Comparison of ENCODE assay signal across 11 cellular contexts in the genomic region with DNA sequence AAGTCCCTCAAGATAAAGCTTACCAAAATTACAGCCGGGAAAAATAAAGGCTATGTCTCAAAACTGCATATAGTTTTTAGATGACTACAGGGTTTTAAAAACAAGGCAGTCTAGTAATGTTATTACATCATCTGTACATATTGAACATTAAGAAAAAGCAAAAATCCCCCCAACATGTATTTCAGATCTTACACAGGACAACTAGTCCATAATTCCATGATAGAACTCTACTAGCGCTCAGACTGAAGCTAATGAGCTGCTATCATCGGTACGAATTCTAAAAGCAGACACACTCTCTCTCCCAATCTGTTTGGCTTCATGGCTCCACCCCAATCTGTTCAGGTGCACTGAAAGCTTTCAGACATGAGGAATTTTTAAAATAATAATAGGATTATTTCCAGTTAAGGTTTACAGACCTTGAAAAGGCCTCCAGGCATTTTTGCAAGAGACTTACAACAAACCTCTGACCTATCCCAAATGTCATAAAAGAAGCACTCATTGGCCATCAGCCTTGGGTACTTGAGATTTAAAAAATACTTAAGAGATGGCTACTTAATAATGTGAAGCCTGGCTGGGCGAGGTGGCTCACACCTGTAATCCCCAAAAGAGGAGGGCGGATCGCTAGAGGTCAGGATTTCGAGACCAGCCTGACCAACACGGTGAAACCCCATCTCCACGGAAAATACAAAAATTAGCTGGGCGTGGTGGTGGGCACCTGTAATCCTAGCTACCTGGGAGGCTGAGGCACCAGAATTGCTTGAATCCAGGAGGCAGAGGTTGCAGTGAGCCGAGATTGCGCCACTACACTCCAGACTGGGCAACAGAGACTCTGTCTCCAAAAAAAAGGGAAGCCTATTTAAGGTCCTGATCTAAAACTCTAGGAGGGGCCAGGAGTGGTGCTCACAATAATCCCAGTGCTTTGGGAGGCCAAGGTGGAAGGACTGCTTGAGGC. TPM values are rescaled to one million over a fixed set of nuclear protein-coding genes. Genes with fewer than 3 reads are reported as not detected.
DNase-seq lines count a peak whose midpoint lies in the region; ATAC-seq and TF ChIP-seq lines count a peak whose summit lies in the region.
"Had no signal": no experiment of that assay in that cellular context is flagged by ENCODE, and none has a peak within 500 bp of the region (broad histone marks: within the 10 kb centered on the region; RNA-seq: fewer than 3 reads in every experiment).

No MANE protein-coding gene starts in this region.

- H3K9ac ChIP-seq in BLaER1 = peak overlapping the region; percentile 90; the same call in 1 of the 2 replicates

- H3K4me1 Mint-ChIP-seq in IgD-negative memory B cell (peaks cover 25 to 30% (median 29%) of the 10 kb centered on the region in 3 donors), mesothelial cell of epicardium (peaks cover 19% of the 10 kb centered on the region)

- no peaks in the 10 kb centered on the region for H3K9me3 ChIP-seq in BLaER1
- H3K9me3 ChIP-seq in breast epithelium = no peaks in the 10 kb centered on the region
- no peaks in the 10 kb centered on the region for H3K9me3 ChIP-seq in WERI-Rb-1 (ENCODE audit: severe bottlenecking)

- H3K9me3 Mint-ChIP-seq in IgD-negative memory B cell (no peaks in the 10 kb centered on the region), mesothelial cell of epicardium (no peaks in the 10 kb centered on the region)

- H3K27me3 Mint-ChIP-seq in IgD-negative memory B cell (no peaks in the 10 kb centered on the region), mesothelial cell of epicardium (ENCODE audit: low read depth) (peaks cover 2% of the 10 kb centered on the region)

- H3K4me2 ChIP-seq in BLaER1 = peak overlapping the region; percentile 96

- no peak for TF ChIP-seq POLR2A in breast epithelium (IDR thresholded peaks at IDR 0.05)

- H4K20me1 ChIP-seq in BLaER1 = peaks cover 58% of the 10 kb centered on the region

- no peak for ATAC-seq in HG02970 (IDR thresholded peaks at IDR 0.05; ENCODE audit: low FRiP score, unreplicated experiment)
- ATAC-seq: activated CD4-positive, CD25-positive, alpha-beta regulatory T cell treated with anti-CD3 and anti-CD28 coated beads, Interleukin-2, amount 50 U/mL, for 24 hours had no signal

- H3K4me3 Mint-ChIP-seq in IgD-negative memory B cell (peak overlapping the region; percentile 21 to 77 (median 54)), mesothelial cell of epicardium (peak overlapping the region; percentile 16)

- H3K27ac Mint-ChIP-seq in IgD-negative memory B cell = peak overlapping the region in 1 of 3 donors; percentile 96
- H3K27ac Mint-ChIP-seq in mesothelial cell of epicardium = peak overlapping the region; percentile 12

- H3K36me3 ChIP-seq in BLaER1 = peaks cover 33% of the 10 kb centered on the region
- no peaks in the 10 kb centered on the region for H3K36me3 ChIP-seq in breast epithelium
- no peaks in the 10 kb centered on the region for H3K36me3 ChIP-seq in WERI-Rb-1

- H3K27me3 ChIP-seq in BLaER1 (no peaks in the 10 kb centered on the region), breast epithelium (no peaks in the 10 kb centered on the region), WERI-Rb-1 (ENCODE audit: insufficient read depth, low read depth, severe bottlenecking) (no peaks in the 10 kb centered on the region)

- H3K27ac ChIP-seq in BLaER1 (peak overlapping the region; percentile 90), breast epithelium (peak overlapping the region; percentile 63 to 98), WERI-Rb-1 (no peak overlapping the region)

- TF ChIP-seq CTCF in breast epithelium (IDR thresholded peaks at IDR 0.05) (no peak), mesothelial cell of epicardium (IDR thresholded peaks at IDR 0.05; ENCODE audit: unreplicated experiment) (no peak), WERI-Rb-1 (IDR thresholded peaks at IDR 0.05; ENCODE audit: low read depth, low read length) (no peak)

- H3K36me3 Mint-ChIP-seq in IgD-negative memory B cell (no peaks in the 10 kb centered on the region), mesothelial cell of epicardium (no peaks in the 10 kb centered on the region)

- H3K4me3 ChIP-seq in BLaER1 (peak overlapping the region; percentile 91), breast epithelium (peak overlapping the region in 2 of 3 donors; percentile 91 to 99), WERI-Rb-1 (ENCODE audit: low read depth, low read length) (no peak overlapping the region)

- no peak for DNase-seq in breast epithelium (ENCODE audit: low spot score in 2 of 2)
- DNase-seq in mesothelial cell of epicardium (ENCODE audit: low spot score in 2 of 2, unreplicated experiment in 2 of 2) = no peak
- DNase-seq in NCI-H446 (lab: John Stamatoyannopoulos, UW) = no peak
- DNase-seq in WERI-Rb-1 = no peak
- DNase-seq in HK-2 (ENCODE audit: unreplicated experiment) = no peak
- DNase-seq: effector CD4-positive, alpha-beta T cell; NCI-H510A had no signal

- intact Hi-C loops in breast epithelium (cut with DNase I; ENCODE audit: low total_unique reads) = no loop called here

- H3K4me1 ChIP-seq in BLaER1 = peaks cover 55% of the 10 kb centered on the region
- H3K4me1 ChIP-seq in breast epithelium = peaks cover 0 to 16% of the 10 kb centered on the region in 2 donors

RNA-seq across cellular contexts. Expression of gene NPC1, which starts 2.0 kb away (rescaled TPM):
- polyA plus RNA-seq in IgD-negative memory B cell = 10.7 TPM
- 100 to 1,000 TPM in 1 of 3 donors, 10 to 100 TPM in 2; 39.5 to 100 (median 81.3) TPM for total RNA-seq in breast epithelium
- total RNA-seq in mesothelial cell of epicardium = 35.5 to 39.9 TPM (median 35.8 TPM) in 3 replicates
